19 cellular contexts compared by ENCODE assay signal in genomic region chr2:21804151-21804550, GRCh38.
"Had no signal": no experiment of that assay in that cellular context is flagged by ENCODE, and none has a peak within 500 bp of the region (broad histone marks: within the 10 kb centered on the region; RNA-seq: fewer than 3 reads in every experiment).

No MANE protein-coding gene starts in this region.

- H3K79me2 ChIP-seq: hepatocyte had no signal

- DNase-seq: dorsolateral prefrontal cortex; effector CD4-positive, alpha-beta T cell; kidney; left lung; lower lobe of right lung; naive B cell; pancreas; retina; right lobe of liver; small intestine; stimulated activated CD4-positive, alpha-beta T cell treated with anti-CD3 and anti-CD28 coated beads, Interleukin-15, amount 100 ng/mL, for 24 hours; stimulated activated CD4-positive, alpha-beta T cell treated with anti-CD3 and anti-CD28 coated beads, Interleukin-2, amount 100 ng/mL, for 48 hours; stimulated activated naive B cell treated with anti-CD40 and anti-IgM and Interleukin-4, amounts not matched to agents 10 μg/mL and 1 μg/mL and 100 μg/mL, for 72 hours; upper lobe of left lung had no signal

- H3K4me1 ChIP-seq: left lung, lower lobe of right lung, pancreas, right lobe of liver, tibial nerve, upper lobe of left lung had no signal

- H3K27me3 ChIP-seq: hepatocyte, left lung, neutrophil, pancreas, right lobe of liver, tibial nerve, upper lobe of left lung had no signal

- H3K9me3 ChIP-seq: left lung, lower lobe of right lung, neutrophil, pancreas, right lobe of liver, thoracic aorta, tibial nerve, upper lobe of left lung had no signal

- H3K4me2 ChIP-seq: hepatocyte had no signal

- H3K4me3 ChIP-seq: dorsolateral prefrontal cortex, hepatocyte, left lung, lower lobe of right lung, pancreas, right lobe of liver, thoracic aorta, tibial nerve, upper lobe of left lung had no signal

- ATAC-seq: left lung; lower lobe of right lung; natural killer cell treated with Interleukin-12 subunit alpha and Interleukin-12 subunit beta and Interleukin-15 and Interleukin-18, amount 100 ng/mL, for 72 hours; pancreas; right lobe of liver; stimulated activated naive B cell treated with anti-CD40 and anti-IgM and Interleukin-4, amounts not matched to agents 10 μg/mL and 1 μg/mL and 100 μg/mL, for 72 hours had no signal

- H3K27ac ChIP-seq: dorsolateral prefrontal cortex, hepatocyte, left lung, lower lobe of right lung, neutrophil, pancreas, right lobe of liver, thoracic aorta, tibial nerve, upper lobe of left lung had no signal

- H3K36me3 ChIP-seq: left lung, lower lobe of right lung, neutrophil, pancreas, right lobe of liver, thoracic aorta, tibial nerve, upper lobe of left lung had no signal
